Comparison of ENCODE assay signal across 8 cellular contexts in genomic region chr1:151282883-151283725, GRCh38. TPM values are rescaled to one million over a fixed set of nuclear protein-coding genes. Genes with fewer than 3 reads are reported as not detected.
DNase-seq lines count a peak whose midpoint lies in the region; TF ChIP-seq lines count a peak whose summit lies in the region.

No MANE protein-coding gene starts in this region.

- TF ChIP-seq POLR2A in prostate gland (IDR thresholded peaks at IDR 0.05), result no peak

- DNase-seq in stimulated activated naive CD4-positive, alpha-beta T cell (lab: John Stamatoyannopoulos, UW), result peak in 4 of 6 experiments; percentile 37 to 54 (median 41)
- DNase-seq in stimulated activated naive CD4-positive, alpha-beta T cell treated with Interleukin-2 at 50 U/mL for 16 hours (lab: John Stamatoyannopoulos, UW), result no peak
- DNase-seq in NCI-H82 treated with DMSO at 0.1 percent for 48 hours (lab: John Stamatoyannopoulos, UW; ENCODE audit: unreplicated experiment), result peak; percentile 62
- peak; percentile 33 for DNase-seq in left ventricle myocardium inferior
- DNase-seq in prostate gland (ENCODE audit: low spot score), result no peak
- no peak for DNase-seq in NCI-H187 (lab: John Stamatoyannopoulos, UW)
- no peak for DNase-seq in GM03348 (ENCODE audit: low spot score)

- 4% methylated on average over 44 of the region's 44 CpGs for WGBS in prostate gland

- H3K9me3 Mint-ChIP-seq in activated naive CD8-positive, alpha-beta T cell (ENCODE audit: low read depth), result no peaks in the 10 kb centered on the region

- H3K27me3 ChIP-seq in left ventricle myocardium inferior (ENCODE audit: low read depth), result no peaks in the 10 kb centered on the region
- H3K27me3 ChIP-seq in prostate gland (replicated peaks; ENCODE audit: insufficient read depth), result no peaks in the 10 kb centered on the region

- peaks cover 29% of the 10 kb centered on the region for H3K4me1 Mint-ChIP-seq in activated naive CD8-positive, alpha-beta T cell (ENCODE audit: low read depth)

- H3K4me3 ChIP-seq in left ventricle myocardium inferior, result peak overlapping the region; percentile 91
- H3K4me3 ChIP-seq in prostate gland, result peak overlapping the region; percentile 68 to 73

- H3K27ac Mint-ChIP-seq in activated naive CD8-positive, alpha-beta T cell, result peak overlapping the region; percentile 86

- TF ChIP-seq CTCF in left ventricle myocardium inferior (IDR thresholded peaks at IDR 0.05; ENCODE audit: borderline replicate concordance) (no peak), prostate gland (IDR thresholded peaks at IDR 0.05) (no peak)

- H3K27ac ChIP-seq in left ventricle myocardium inferior (replicated peaks), result peak overlapping the region; percentile 95
- peak overlapping the region; percentile 98 to 99 for H3K27ac ChIP-seq in prostate gland

- peaks cover 21% of the 10 kb centered on the region for H3K36me3 ChIP-seq in left ventricle myocardium inferior
- H3K36me3 ChIP-seq in prostate gland, result peaks cover 0 to 4% of the 10 kb centered on the region in 2 donors

- intact Hi-C loops in left ventricle myocardium inferior (cut with micrococcal nuclease) (no loop called here), prostate gland (cut with DNase I) (loop anchor here (5.0 kb wide), 2 partner anchors 59 to 119 kb away; no protein-coding TSS in a partner anchor)

- no peaks in the 10 kb centered on the region for H3K27me3 Mint-ChIP-seq in activated naive CD8-positive, alpha-beta T cell

- H3K36me3 Mint-ChIP-seq in activated naive CD8-positive, alpha-beta T cell, result no peaks in the 10 kb centered on the region

- H3K9me3 ChIP-seq in left ventricle myocardium inferior (replicated peaks) (no peaks in the 10 kb centered on the region), prostate gland (no peaks in the 10 kb centered on the region)

- H3K4me1 ChIP-seq in left ventricle myocardium inferior (peaks cover 31% of the 10 kb centered on the region), prostate gland (replicated peaks) (no peaks in the 10 kb centered on the region)

- H3K4me3 Mint-ChIP-seq in activated naive CD8-positive, alpha-beta T cell, result peak overlapping the region; percentile 99

RNA-seq across cellular contexts. Expression of gene ZNF687, which starts 1.0 kb away (rescaled TPM):
- total RNA-seq in left ventricle myocardium inferior (11.2 TPM), prostate gland (10 to 100 TPM; 30.1 to 46.4 TPM)

RNA-seq across cellular contexts. Expression of gene PSMD4, which starts 28.6 kb away (rescaled TPM):
- total RNA-seq in left ventricle myocardium inferior (142 TPM), prostate gland (100 to 1,000 TPM in 1 of 2 donors, 10 to 100 TPM in 1; 96.1 to 116 TPM)

RNA-seq across cellular contexts. Expression of gene PI4KB, which starts 44.1 kb away (rescaled TPM):
- total RNA-seq in left ventricle myocardium inferior, result 44.5 TPM
- total RNA-seq in prostate gland, result 10 to 100 TPM; 60.7 to 91.9 TPM

Comparison
In these comparisons a context has a peak if more than half of its experiments do, and no peak if none do; other contexts are left out.
1. DNase-seq: peak in stimulated activated naive CD4-positive, alpha-beta T cell (4 of 6), NCI-H82 treated with DMSO at 0.1 percent for 48 hours (single experiment) and left ventricle myocardium inferior (single experiment); none in stimulated activated naive CD4-positive, alpha-beta T cell treated with Interleukin-2 at 50 U/mL for 16 hours (single experiment), prostate gland (single experiment), NCI-H187 (0 of 2) and GM03348 (single experiment).